Comparison of ENCODE assay signal across 8 cellular contexts in genomic region chr3:49500408-49501257, GRCh38. TPM values are rescaled to one million over a fixed set of nuclear protein-coding genes. Genes with fewer than 3 reads are reported as not detected.
DNase-seq lines count a peak whose midpoint lies in the region; ATAC-seq and TF ChIP-seq lines count a peak whose summit lies in the region.

No MANE protein-coding gene starts in this region.

- peak overlapping the region; percentile 96 for H3K27ac Mint-ChIP-seq in Calu3 (ENCODE audit: unreplicated experiment)

- H3K9me3 Mint-ChIP-seq in Calu3 (ENCODE audit: low read depth, unreplicated experiment) = peaks cover 2% of the 10 kb centered on the region

- WGBS in esophagus squamous epithelium, 2 donors = 16 to 27% methylated on average over 5 to 7 of the region's 7 CpGs

- TF ChIP-seq CTCF in Calu3 (IDR thresholded peaks at IDR 0.05; ENCODE audit: unreplicated experiment) = no peak
- no peak for TF ChIP-seq CTCF in esophagus squamous epithelium (IDR thresholded peaks at IDR 0.05)
- TF ChIP-seq CTCF in osteoblast (IDR thresholded peaks at IDR 0.05; ENCODE audit: extremely low read depth, low read depth, low read length) = no peak
- no peak for TF ChIP-seq CTCF in GM13976 (IDR thresholded peaks at IDR 0.05; ENCODE audit: borderline replicate concordance, control extremely low read depth, extremely low read depth, insufficient read depth, missing control alignments)

- H3K27ac ChIP-seq in esophagus squamous epithelium (peak overlapping the region; percentile 70 to 80 (median 79)), osteoblast (ENCODE audit: low read depth, low read length) (peak overlapping the region; percentile 87)

- no peak for ATAC-seq in GM19324 (IDR thresholded peaks at IDR 0.05; ENCODE audit: low FRiP score, unreplicated experiment)

- no peaks in the 10 kb centered on the region for H3K27me3 ChIP-seq in esophagus squamous epithelium
- H3K27me3 ChIP-seq in osteoblast (ENCODE audit: insufficient read depth, low read length) = no peaks in the 10 kb centered on the region

- H3K36me3 ChIP-seq in esophagus squamous epithelium = no peaks in the 10 kb centered on the region
- no peaks in the 10 kb centered on the region for H3K36me3 ChIP-seq in osteoblast (ENCODE audit: insufficient read depth, low read length)

- H3K79me2 ChIP-seq in osteoblast (ENCODE audit: insufficient read depth, low read length) = peaks cover 23% of the 10 kb centered on the region

- peak; percentile 74 for DNase-seq in Calu3
- peak; percentile 93 for DNase-seq in RPMI7951 (ENCODE audit: low read depth)
- DNase-seq in esophagus squamous epithelium (lab: John Stamatoyannopoulos, UW) = no peak
- peak; percentile 94 for DNase-seq in osteoblast (ENCODE audit: insufficient read length, low spot score, missing footprints)
- DNase-seq in NCI-H774 (lab: John Stamatoyannopoulos, UW) = no peak
- no peak for DNase-seq in stimulated activated CD4-positive, alpha-beta T cell treated with anti-CD3 and anti-CD28 coated beads, Interleukin-1b, Interleukin-23, amount 100 ng/mL, for 48 hours
- no peak for DNase-seq in GM13976 (ENCODE audit: low spot score)

- peak in 1 of 4 donors; percentile 12 for TF ChIP-seq POLR2A in esophagus squamous epithelium (IDR thresholded peaks at IDR 0.05)

- intact Hi-C loops in Calu3 (cut with micrococcal nuclease; ENCODE audit: unreplicated experiment) (no loop called here), esophagus squamous epithelium (cut with DNase I) (no loop called here)

- CTCF ChIA-PET in Calu3 (lab: Charles Lee) = interaction anchor here (0.6 to 1.9 kb wide), 4 partner anchors 11 to 46 kb away, joined by 3 to 11 read pairs (median 6); no protein-coding TSS in a partner anchor

- H3K4me3 ChIP-seq in esophagus squamous epithelium (peak overlapping the region in 1 of 4 donors; percentile 0), osteoblast (ENCODE audit: insufficient read depth, low read length) (peak overlapping the region; percentile 33)

- H3K4me3 Mint-ChIP-seq in Calu3 (ENCODE audit: low read depth, unreplicated experiment) = peak overlapping the region; percentile 47

- peaks cover 31% of the 10 kb centered on the region for H3K36me3 Mint-ChIP-seq in Calu3 (ENCODE audit: insufficient read depth, unreplicated experiment)

- in situ Hi-C loops in GM13976 (cut with MboI; ENCODE audit: low sequenced_read_pairs, unreplicated experiment) = no loop called here

- no peaks in the 10 kb centered on the region for H4K20me1 ChIP-seq in osteoblast (ENCODE audit: insufficient read depth, low read length)

- H3K4me2 ChIP-seq in osteoblast (ENCODE audit: insufficient read depth, low read length) = peak overlapping the region; percentile 70

- H3K4me1 Mint-ChIP-seq in Calu3 (ENCODE audit: low read depth, unreplicated experiment) = peaks cover 35% of the 10 kb centered on the region

- H3K9me3 ChIP-seq in esophagus squamous epithelium (no peaks in the 10 kb centered on the region), osteoblast (ENCODE audit: low read depth, low read length) (no peaks in the 10 kb centered on the region)

- BruUV-seq in Calu3 (replicated peaks; lab: Mats Ljungman, UMichigan) = TSS peak; percentile 99

- H3K4me1 ChIP-seq in esophagus squamous epithelium (peaks cover 12 to 25% (median 19%) of the 10 kb centered on the region in 3 donors), osteoblast (ENCODE audit: insufficient read depth, low read length) (peaks cover 14% of the 10 kb centered on the region)

- H2AFZ ChIP-seq in osteoblast (ENCODE audit: low read length) = peak overlapping the region; percentile 48

- H3K27me3 Mint-ChIP-seq in Calu3 (ENCODE audit: unreplicated experiment) = no peaks in the 10 kb centered on the region

RNA-seq across cellular contexts. Expression of gene DAG1, which starts 30.6 kb away (rescaled TPM):
- total RNA-seq in Calu3 (2022) = 164 and 226 TPM in 2 replicates
- total RNA-seq in RPMI7951 (2014; rRNA removed; shearing (Covaris generic)) = 75.7 and 88.6 TPM in 2 replicates
- total RNA-seq in esophagus squamous epithelium = 10 to 100 TPM; 36.2 to 74.2 (median 51.3) TPM
- 55.4 and 58.3 TPM in 2 replicates for total RNA-seq in osteoblast

RNA-seq across cellular contexts. Expression of gene BSN, which starts 53.6 kb away (rescaled TPM):
- 0.71 and 0.92 TPM in 2 replicates for total RNA-seq in Calu3 (2022)
- total RNA-seq in RPMI7951 (2014; rRNA removed; shearing (Covaris generic)) = under 0.01 and 0.10 TPM in 2 replicates
- total RNA-seq in esophagus squamous epithelium = under 1 TPM; 0.11 to 0.19 (median 0.16) TPM
- total RNA-seq in osteoblast = under 0.01 and 0.29 TPM in 2 replicates

Comparison
In these comparisons a context has a peak if more than half of its experiments do, and no peak if none do; other contexts are left out.
1. DNase-seq: peak in Calu3 (single experiment), RPMI7951 (single experiment) and osteoblast (single experiment); none in esophagus squamous epithelium (single experiment), NCI-H774 (single experiment), stimulated activated CD4-positive, alpha-beta T cell treated with anti-CD3 and anti-CD28 coated beads, Interleukin-1b, Interleukin-23, amount 100 ng/mL, for 48 hours (single experiment) and GM13976 (single experiment).